Comparison of ENCODE assay signal across 19 cellular contexts in genomic region chr11:117705866-117706265, GRCh38.
"Had no signal": no experiment of that assay in that cellular context is flagged by ENCODE, and none has a peak within 500 bp of the region (broad histone marks: within the 10 kb centered on the region; RNA-seq: fewer than 3 reads in every experiment).

No MANE protein-coding gene starts in this region.

- H3K27ac ChIP-seq: esophagus squamous epithelium, pancreas, right lobe of liver, stomach had no signal

- DNase-seq: activated CD4-positive, alpha-beta T cell treated with anti-CD3 and anti-CD28 coated beads, Interleukin-2, amount 50 U/mL, for 1 hour; activated CD4-positive, CD25-positive, alpha-beta regulatory T cell treated with anti-CD3 and anti-CD28 coated beads, Interleukin-2, amount 50 U/mL, for 72 hours; activated CD8-positive, alpha-beta memory T cell treated with anti-CD3 and anti-CD28 coated beads for 24 hours; activated CD8-positive, alpha-beta memory T cell treated with anti-CD3 and anti-CD28 coated beads, Interleukin-2, amount 50 U/mL, for 48 hours; activated effector memory CD4-positive, alpha-beta T cell treated with Interleukin-2 at 50 U/mL for 16 hours; activated T-cell treated with anti-CD3 and anti-CD28 coated beads, Interleukin-2, amount 50 U/mL, for 48 hours; effector memory CD4-positive, alpha-beta T cell; esophagus squamous epithelium; immature natural killer cell; kidney glomerular epithelial cell; naive B cell; pancreas; right lobe of liver; stimulated activated CD4-positive, alpha-beta T cell treated with anti-CD3 and anti-CD28 coated beads, Interleukin-4, amount 100 ng/mL, for 1 hour; stomach had no signal

- H3K4me2 ChIP-seq: smooth muscle cell had no signal

- H3K4me3 ChIP-seq: esophagus squamous epithelium, mucosa of descending colon, pancreas, right lobe of liver, smooth muscle cell, stomach had no signal

- FAIRE-seq: astrocyte, bronchial epithelial cell, pancreas had no signal

- ATAC-seq: pancreas, right lobe of liver had no signal

- H3K9me3 ChIP-seq: mucosa of descending colon, pancreas, right lobe of liver had no signal

- H3K4me1 ChIP-seq: esophagus squamous epithelium, pancreas, stomach had no signal

- H3K27me3 ChIP-seq: pancreas, right lobe of liver had no signal

- H3K36me3 ChIP-seq: esophagus squamous epithelium, pancreas, right lobe of liver, stomach had no signal
